ENCODE assay signal across 22 cellular contexts in genomic region chr20:62073323-62073722, GRCh38. TPM values are rescaled to one million over a fixed set of nuclear protein-coding genes. Genes with fewer than 3 reads are reported as not detected.
DNase-seq lines count a peak whose midpoint lies in the region; ATAC-seq and TF ChIP-seq lines count a peak whose summit lies in the region.
"Had no signal": no experiment of that assay in that cellular context is flagged by ENCODE, and none has a peak within 500 bp of the region (broad histone marks: within the 10 kb centered on the region; RNA-seq: fewer than 3 reads in every experiment).

No MANE protein-coding gene starts in this region.

- DNase-seq in adipocyte (ENCODE audit: low read depth) = no peak
- DNase-seq in posterior vena cava (ENCODE audit: low spot score) = peak; percentile 0
- DNase-seq in naive thymus-derived CD4-positive, alpha-beta T cell = no peak
- DNase-seq: BE2C; C1 segment of cervical spinal cord; CD4-positive, alpha-beta memory T cell; CD4-positive, CD25-positive, alpha-beta regulatory T cell; CD8-positive, alpha-beta memory T cell; COR-L47; DMS 273 treated with DMSO at 0.1 percent for 48 hours; DMS153; DMS79; DND-41; EL; GDM1 had no signal

- CTCF ChIA-PET in HEK293 (lab: Yijun Ruan, JAX) = no interaction called here
- CTCF ChIA-PET in naive thymus-derived CD4-positive, alpha-beta T cell (lab: Charles Lee) = no interaction called here

- H3K36me3 Mint-ChIP-seq in naive thymus-derived CD4-positive, alpha-beta T cell = peaks cover 2 to 17% (median 8%) of the 10 kb centered on the region in 5 donors
- H3K36me3 Mint-ChIP-seq: CD14-positive monocyte had no signal

- H3K4me3 Mint-ChIP-seq in naive thymus-derived CD4-positive, alpha-beta T cell = no peak overlapping the region
- H3K4me3 Mint-ChIP-seq: CD14-positive monocyte; CD4-positive, alpha-beta memory T cell; CD4-positive, CD25-positive, alpha-beta regulatory T cell; CD8-positive, alpha-beta memory T cell had no signal

- H3K36me3 ChIP-seq in HEK293 (ENCODE audit: control insufficient read depth in 2 of 2, insufficient read depth in 1 of 2, low read length in 2 of 2) (no peaks in the 10 kb centered on the region), adipocyte (ENCODE audit: control insufficient read depth, insufficient read depth, low read length, severe bottlenecking) (no peaks in the 10 kb centered on the region)
- no peaks in the 10 kb centered on the region for H3K36me3 ChIP-seq in naive thymus-derived CD4-positive, alpha-beta T cell (ENCODE audit: control insufficient read depth in 2 of 3, insufficient read depth in 3 of 3, low read length in 3 of 3)
- H3K36me3 ChIP-seq: BE2C, BLaER1 had no signal

- no peak overlapping the region for H3K9ac ChIP-seq in adipocyte (ENCODE audit: low read length)
- H3K9ac ChIP-seq: BLaER1 had no signal

- no peak for ATAC-seq in naive thymus-derived CD4-positive, alpha-beta T cell
- ATAC-seq in GM21786 (IDR thresholded peaks at IDR 0.05; ENCODE audit: unreplicated experiment) = no peak
- ATAC-seq: A549, GM12878 had no signal

- H3K9me3 Mint-ChIP-seq in naive thymus-derived CD4-positive, alpha-beta T cell = peaks cover 3 to 63% (median 33%) of the 10 kb centered on the region in 11 donors

- H3K4me1 ChIP-seq in HEK293 (ENCODE audit: control insufficient read depth, insufficient read depth, low read length) (no peaks in the 10 kb centered on the region), adipocyte (ENCODE audit: control insufficient read depth, insufficient read depth, low read length) (peaks cover 11% of the 10 kb centered on the region)
- no peaks in the 10 kb centered on the region for H3K4me1 ChIP-seq in naive thymus-derived CD4-positive, alpha-beta T cell (ENCODE audit: control insufficient read depth in 2 of 2, insufficient read depth in 2 of 2, low read length in 2 of 2)
- H3K4me1 ChIP-seq: A549, BE2C had no signal

- intact Hi-C loops in posterior vena cava (cut with DNase I) = loop anchor here in 1 of 2 donors (1.0 kb wide), 1 partner anchor 22 kb away; no protein-coding TSS in a partner anchor
- intact Hi-C loops in naive thymus-derived CD4-positive, alpha-beta T cell (cut with micrococcal nuclease) = no loop called here

- peaks cover 0 to 4% (median 0%) of the 10 kb centered on the region in 5 donors for H3K27me3 Mint-ChIP-seq in naive thymus-derived CD4-positive, alpha-beta T cell
- H3K27me3 Mint-ChIP-seq: CD4-positive, alpha-beta memory T cell had no signal

- peaks cover 0 to 5% (median under 1%) of the 10 kb centered on the region in 7 donors for H3K4me1 Mint-ChIP-seq in naive thymus-derived CD4-positive, alpha-beta T cell
- H3K4me1 Mint-ChIP-seq: CD14-positive monocyte; CD8-positive, alpha-beta memory T cell had no signal

- H3K27me3 ChIP-seq in adipocyte (replicated peaks; ENCODE audit: control insufficient read depth, insufficient read depth, low read length) = no peaks in the 10 kb centered on the region
- H3K27me3 ChIP-seq in naive thymus-derived CD4-positive, alpha-beta T cell (ENCODE audit: control insufficient read depth in 2 of 2, insufficient read depth in 2 of 2, low read length in 2 of 2) = no peaks in the 10 kb centered on the region
- H3K27me3 ChIP-seq: BE2C, BLaER1 had no signal

- no peak for TF ChIP-seq CTCF in HEK293 (tag by site-specific recombination; IDR thresholded peaks at IDR 0.05)

- H3K9me3 ChIP-seq in HEK293 (ENCODE audit: control insufficient read depth, insufficient read depth, low read depth, low read length) = no peaks in the 10 kb centered on the region
- peaks cover 36% of the 10 kb centered on the region for H3K9me3 ChIP-seq in adipocyte (ENCODE audit: control insufficient read depth, low read length)
- H3K9me3 ChIP-seq in naive thymus-derived CD4-positive, alpha-beta T cell (ENCODE audit: control insufficient read depth in 2 of 3, low read length in 3 of 3) = peaks cover 0 to 23% (median 4%) of the 10 kb centered on the region in 3 experiments

- H3K4me3 ChIP-seq in HEK293 (ENCODE audit: low read depth, low read length) (no peak overlapping the region), adipocyte (ENCODE audit: low read length) (peak overlapping the region; percentile 13)
- H3K4me3 ChIP-seq in naive thymus-derived CD4-positive, alpha-beta T cell (ENCODE audit: low read length) = no peak overlapping the region
- H3K4me3 ChIP-seq: A549, BLaER1, GM12878 had no signal

- POLR2A ChIA-PET in HEK293 (lab: Yijun Ruan, JAX) = no interaction called here
- POLR2A ChIA-PET in naive thymus-derived CD4-positive, alpha-beta T cell (lab: Charles Lee) = interaction anchor here (1.1 kb wide), 1 partner anchor 44 kb away, joined by 3 read pairs; no protein-coding TSS in a partner anchor

- no peak overlapping the region for H3K27ac Mint-ChIP-seq in naive thymus-derived CD4-positive, alpha-beta T cell
- H3K27ac Mint-ChIP-seq: CD14-positive monocyte; CD4-positive, alpha-beta memory T cell; CD4-positive, CD25-positive, alpha-beta regulatory T cell; CD8-positive, alpha-beta memory T cell had no signal

- H3K27ac ChIP-seq in HEK293 (ENCODE audit: extremely low read depth, low read depth, low read length) = no peak overlapping the region
- no peak overlapping the region for H3K27ac ChIP-seq in naive thymus-derived CD4-positive, alpha-beta T cell (ENCODE audit: low read depth, low read length)
- H3K27ac ChIP-seq: 22Rv1, A549, BLaER1 had no signal

TF ChIP-seq in HEK293, 187 proteins besides CTCF, POLR2A, EP300 and RAD21:
- no peak for TF ChIP-seq TRIM28 (IDR thresholded peaks at IDR 0.05; ENCODE audit: borderline replicate concordance, low read length)
- TF ChIP-seq ZNF707 (tag by site-specific recombination; IDR thresholded peaks at IDR 0.05) = peak; percentile 90
- no peak for TF ChIP-seq ZNF133 (tag by site-specific recombination; IDR thresholded peaks at IDR 0.05)
- no peak for TF ChIP-seq OSR2 (tag by site-specific recombination; IDR thresholded peaks at IDR 0.05)
- no peak for TF ChIP-seq KLF1 (tag by site-specific recombination; IDR thresholded peaks at IDR 0.05)

RNA-seq across cellular contexts. Expression of gene TAF4, which starts 7.6 kb away (rescaled TPM):
- total RNA-seq in posterior vena cava = 10 to 100 TPM in 1 of 2 donors, 1 to 10 TPM in 1; 8.8 to 11.4 TPM
- 10 to 100 TPM; 19.8 to 43.7 (median 23.7) TPM for total RNA-seq in naive thymus-derived CD4-positive, alpha-beta T cell
- 1 to 10 TPM in 1 of 2 donors, under 1 TPM in 1; 0.74 to 2.3 TPM for polyA plus RNA-seq in naive thymus-derived CD4-positive, alpha-beta T cell

RNA-seq across cellular contexts. Expression of gene LSM14B, which starts 49.0 kb away (rescaled TPM):
- total RNA-seq in posterior vena cava = 10 to 100 TPM; 24.4 to 26.3 TPM
- total RNA-seq in naive thymus-derived CD4-positive, alpha-beta T cell = 10 to 100 TPM; 39.5 to 61.5 (median 41.9) TPM
- 1 to 10 TPM; 1.4 to 1.9 TPM for polyA plus RNA-seq in naive thymus-derived CD4-positive, alpha-beta T cell
